ENCODE assay signal across 1 cellular context in the genomic region with DNA sequence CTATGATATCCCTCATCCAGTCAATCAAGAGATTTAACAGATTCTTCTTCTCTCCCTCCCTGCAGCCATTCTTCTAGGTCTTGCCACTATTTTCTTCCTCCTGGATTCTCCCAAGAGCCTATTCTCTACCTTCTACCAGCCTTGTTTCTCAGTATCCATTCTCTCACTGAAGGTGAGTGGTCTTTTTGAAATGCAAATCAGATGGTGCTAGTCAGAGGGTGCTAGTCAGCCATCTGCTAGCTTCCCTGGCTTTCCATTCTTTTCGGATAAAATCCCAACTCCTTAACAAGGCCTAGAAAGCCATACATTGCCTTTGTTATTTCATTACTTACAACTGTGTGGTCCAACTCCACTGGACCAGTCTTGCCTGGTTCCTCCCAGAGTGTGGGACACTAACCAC.
TF ChIP-seq lines count a peak whose summit lies in the region.

No MANE protein-coding gene starts in this region.

TF ChIP-seq in GM23338, 12 proteins besides CTCF, POLR2A, EP300 and RAD21:
- TF ChIP-seq, protein P1, sequence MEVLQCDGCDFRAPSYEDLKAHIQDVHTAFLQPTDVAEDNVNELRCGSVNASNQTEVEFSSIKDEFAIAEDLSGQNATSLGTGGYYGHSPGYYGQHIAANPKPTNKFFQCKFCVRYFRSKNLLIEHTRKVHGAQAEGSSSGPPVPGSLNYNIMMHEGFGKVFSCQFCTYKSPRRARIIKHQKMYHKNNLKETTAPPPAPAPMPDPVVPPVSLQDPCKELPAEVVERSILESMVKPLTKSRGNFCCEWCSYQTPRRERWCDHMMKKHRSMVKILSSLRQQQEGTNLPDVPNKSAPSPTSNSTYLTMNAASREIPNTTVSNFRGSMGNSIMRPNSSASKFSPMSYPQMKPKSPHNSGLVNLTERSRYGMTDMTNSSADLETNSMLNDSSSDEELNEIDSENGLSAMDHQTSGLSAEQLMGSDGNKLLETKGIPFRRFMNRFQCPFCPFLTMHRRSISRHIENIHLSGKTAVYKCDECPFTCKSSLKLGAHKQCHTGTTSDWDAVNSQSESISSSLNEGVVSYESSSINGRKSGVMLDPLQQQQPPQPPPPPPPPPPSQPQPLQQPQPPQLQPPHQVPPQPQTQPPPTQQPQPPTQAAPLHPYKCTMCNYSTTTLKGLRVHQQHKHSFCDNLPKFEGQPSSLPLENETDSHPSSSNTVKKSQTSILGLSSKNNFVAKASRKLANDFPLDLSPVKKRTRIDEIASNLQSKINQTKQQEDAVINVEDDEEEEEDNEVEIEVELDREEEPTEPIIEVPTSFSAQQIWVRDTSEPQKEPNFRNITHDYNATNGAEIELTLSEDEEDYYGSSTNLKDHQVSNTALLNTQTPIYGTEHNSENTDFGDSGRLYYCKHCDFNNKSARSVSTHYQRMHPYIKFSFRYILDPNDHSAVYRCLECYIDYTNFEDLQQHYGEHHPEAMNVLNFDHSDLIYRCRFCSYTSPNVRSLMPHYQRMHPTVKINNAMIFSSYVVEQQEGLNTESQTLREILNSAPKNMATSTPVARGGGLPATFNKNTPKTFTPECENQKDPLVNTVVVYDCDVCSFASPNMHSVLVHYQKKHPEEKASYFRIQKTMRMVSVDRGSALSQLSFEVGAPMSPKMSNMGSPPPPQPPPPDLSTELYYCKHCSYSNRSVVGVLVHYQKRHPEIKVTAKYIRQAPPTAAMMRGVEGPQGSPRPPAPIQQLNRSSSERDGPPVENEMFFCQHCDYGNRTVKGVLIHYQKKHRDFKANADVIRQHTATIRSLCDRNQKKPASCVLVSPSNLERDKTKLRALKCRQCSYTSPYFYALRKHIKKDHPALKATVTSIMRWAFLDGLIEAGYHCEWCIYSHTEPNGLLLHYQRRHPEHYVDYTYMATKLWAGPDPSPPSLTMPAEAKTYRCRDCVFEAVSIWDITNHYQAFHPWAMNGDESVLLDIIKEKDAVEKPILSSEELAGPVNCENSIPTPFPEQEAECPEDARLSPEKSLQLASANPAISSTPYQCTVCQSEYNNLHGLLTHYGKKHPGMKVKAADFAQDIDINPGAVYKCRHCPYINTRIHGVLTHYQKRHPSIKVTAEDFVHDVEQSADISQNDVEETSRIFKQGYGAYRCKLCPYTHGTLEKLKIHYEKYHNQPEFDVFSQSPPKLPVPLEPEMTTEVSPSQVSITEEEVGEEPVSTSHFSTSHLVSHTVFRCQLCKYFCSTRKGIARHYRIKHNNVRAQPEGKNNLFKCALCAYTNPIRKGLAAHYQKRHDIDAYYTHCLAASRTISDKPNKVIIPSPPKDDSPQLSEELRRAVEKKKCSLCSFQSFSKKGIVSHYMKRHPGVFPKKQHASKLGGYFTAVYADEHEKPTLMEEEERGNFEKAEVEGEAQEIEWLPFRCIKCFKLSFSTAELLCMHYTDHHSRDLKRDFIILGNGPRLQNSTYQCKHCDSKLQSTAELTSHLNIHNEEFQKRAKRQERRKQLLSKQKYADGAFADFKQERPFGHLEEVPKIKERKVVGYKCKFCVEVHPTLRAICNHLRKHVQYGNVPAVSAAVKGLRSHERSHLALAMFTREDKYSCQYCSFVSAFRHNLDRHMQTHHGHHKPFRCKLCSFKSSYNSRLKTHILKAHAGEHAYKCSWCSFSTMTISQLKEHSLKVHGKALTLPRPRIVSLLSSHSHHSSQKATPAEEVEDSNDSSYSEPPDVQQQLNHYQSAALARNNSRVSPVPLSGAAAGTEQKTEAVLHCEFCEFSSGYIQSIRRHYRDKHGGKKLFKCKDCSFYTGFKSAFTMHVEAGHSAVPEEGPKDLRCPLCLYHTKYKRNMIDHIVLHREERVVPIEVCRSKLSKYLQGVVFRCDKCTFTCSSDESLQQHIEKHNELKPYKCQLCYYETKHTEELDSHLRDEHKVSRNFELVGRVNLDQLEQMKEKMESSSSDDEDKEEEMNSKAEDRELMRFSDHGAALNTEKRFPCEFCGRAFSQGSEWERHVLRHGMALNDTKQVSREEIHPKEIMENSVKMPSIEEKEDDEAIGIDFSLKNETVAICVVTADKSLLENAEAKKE (CRISPR knock-in tag; IDR thresholded peaks at IDR 0.05): peak; percentile 26; the same call in 1 of the 2 replicates
- no peak for TF ChIP-seq POLR2AphosphoS5 (IDR thresholded peaks at IDR 0.05; ENCODE audit: low read depth)
